Comparison of ENCODE assay signal across 1 cellular context in the genomic region with DNA sequence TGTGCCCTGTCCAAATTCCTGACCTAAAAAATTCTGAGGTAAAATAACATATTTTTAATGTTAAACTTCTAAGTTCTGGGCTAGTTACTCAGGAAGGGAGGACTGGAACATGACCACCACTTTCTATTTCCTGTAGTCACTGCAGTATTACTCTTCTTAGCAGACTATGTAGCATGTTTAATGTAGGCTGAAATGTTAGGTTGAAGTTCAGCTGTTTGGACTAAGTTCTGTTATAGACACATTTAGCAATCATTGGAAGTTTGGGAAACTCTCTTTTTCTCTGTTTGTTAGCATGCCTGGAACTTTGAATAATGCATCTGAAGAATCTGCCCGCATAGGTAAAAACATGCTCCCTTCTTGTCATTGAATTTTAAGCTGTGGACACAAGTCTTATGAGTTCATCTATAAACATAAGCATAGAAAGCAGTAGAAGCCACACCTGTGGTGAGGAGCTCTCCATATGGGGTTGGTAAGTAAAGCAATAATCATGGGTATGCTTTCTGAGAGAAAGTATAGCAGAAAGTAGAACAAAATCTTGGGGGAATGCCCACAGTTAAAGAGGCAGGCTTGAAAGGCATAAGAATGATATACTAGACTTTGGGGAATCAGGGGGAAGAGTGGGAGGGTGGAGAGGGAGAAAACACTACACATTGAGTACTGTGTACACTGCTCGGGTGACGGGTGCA.
TF ChIP-seq lines count a peak whose summit lies in the region.

No MANE protein-coding gene starts in this region.

TF ChIP-seq in IMR-90, 13 proteins besides CTCF, POLR2A, EP300 and RAD21:
- no peak for TF ChIP-seq MXI1 (IDR thresholded peaks at IDR 0.05; ENCODE audit: borderline replicate concordance, low read depth, low read length)
- TF ChIP-seq, protein P1, sequence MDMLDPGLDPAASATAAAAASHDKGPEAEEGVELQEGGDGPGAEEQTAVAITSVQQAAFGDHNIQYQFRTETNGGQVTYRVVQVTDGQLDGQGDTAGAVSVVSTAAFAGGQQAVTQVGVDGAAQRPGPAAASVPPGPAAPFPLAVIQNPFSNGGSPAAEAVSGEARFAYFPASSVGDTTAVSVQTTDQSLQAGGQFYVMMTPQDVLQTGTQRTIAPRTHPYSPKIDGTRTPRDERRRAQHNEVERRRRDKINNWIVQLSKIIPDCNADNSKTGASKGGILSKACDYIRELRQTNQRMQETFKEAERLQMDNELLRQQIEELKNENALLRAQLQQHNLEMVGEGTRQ (IDR thresholded peaks at IDR 0.05; ENCODE audit: low read depth, low read length), result no peak
